ENCODE assay signal across 22 cellular contexts in genomic region chr7:98553666-98554065, GRCh38.
"Had no signal": no experiment of that assay in that cellular context is flagged by ENCODE, and none has a peak within 500 bp of the region (broad histone marks: within the 10 kb centered on the region; RNA-seq: fewer than 3 reads in every experiment).

No MANE protein-coding gene starts in this region.

- DNase-seq: activated CD4-positive, alpha-beta T cell treated with anti-CD3 and anti-CD28 coated beads for 48 hours; activated CD4-positive, alpha-beta T cell treated with anti-CD3 and anti-CD28 coated beads, Interleukin-2, amount 50 U/mL, for 4 hours; activated CD4-positive, CD25-positive, alpha-beta regulatory T cell treated with anti-CD3 and anti-CD28 coated beads, Interleukin-2, amount 50 U/mL, for 72 hours; activated CD8-positive, alpha-beta memory T cell treated with anti-CD3 and anti-CD28 coated beads, Interleukin-2, amount 50 U/mL, for 48 hours; activated CD8-positive, alpha-beta T cell treated with anti-CD3 and anti-CD28 coated beads, Interleukin-2, amount 10 ng/mL, durations not matched to agents 7 days and 5 days; activated naive CD4-positive, alpha-beta T cell treated with anti-CD3 and anti-CD28 coated beads, Interleukin-2, amount 50 U/mL, for 16 hours; activated naive CD8-positive, alpha-beta T cell treated with anti-CD3 and anti-CD28 coated beads, Interleukin-2, amount 10 ng/mL, durations not matched to agents 7 days and 5 days; activated T-cell treated with anti-CD3 and anti-CD28 coated beads, Interleukin-2, amount 50 U/mL, for 1 hour; adrenal gland; anterior cingulate cortex; caudate nucleus; NCI-H1048; NCI-H146; NCI-H187 treated with DMSO at 0.1 percent for 48 hours; NCI-H2081 treated with DMSO at 0.1 percent for 48 hours; NCI-H446; NCI-H748 treated with DMSO at 0.1 percent for 48 hours; OCI-M1; RPMI8226 had no signal

- H3K4me3 ChIP-seq: adrenal gland had no signal

- H3K36me3 ChIP-seq: adrenal gland had no signal

- ATAC-seq: activated CD8-positive, alpha-beta T cell treated with anti-CD3 and anti-CD28 coated beads, Interleukin-2, amount 10 ng/mL, durations not matched to agents 7 days and 5 days; Panc1; Right ventricle myocardium inferior; WTC11 had no signal

- H3K9me3 ChIP-seq: adrenal gland had no signal

- H3K27ac ChIP-seq: adrenal gland had no signal

- H3K27me3 ChIP-seq: adrenal gland had no signal
